ENCODE assay signal across 26 cellular contexts in genomic region chr21:44345495-44345894, GRCh38. TPM values are rescaled to one million over a fixed set of nuclear protein-coding genes. Genes with fewer than 3 reads are reported as not detected.
"Had no signal": no experiment of that assay in that cellular context is flagged by ENCODE, and none has a peak within 500 bp of the region (broad histone marks: within the 10 kb centered on the region; RNA-seq: fewer than 3 reads in every experiment).

No MANE protein-coding gene starts in this region.

- DNase-seq: activated B cell treated with CpG ODN at 0.5 μM for 24 hours; activated CD4-positive, alpha-beta T cell treated with anti-CD3 and anti-CD28 coated beads, Interleukin-2, amount 50 U/mL, for 1 hour; activated CD8-positive, alpha-beta memory T cell treated with anti-CD3 and anti-CD28 coated beads, Interleukin-2, amount 10 ng/mL, durations not matched to agents 7 days and 5 days; activated CD8-positive, alpha-beta T cell treated with anti-CD3 and anti-CD28 coated beads for 36 hours; activated naive CD4-positive, alpha-beta T cell; activated T-cell treated with anti-CD3 and anti-CD28 coated beads for 4 hours; activated T-cell treated with anti-CD3 and anti-CD28 coated beads, Interleukin-2, amount 50 U/mL, for 72 hours; anterior cingulate cortex; foreskin keratinocyte; heart right ventricle; kidney glomerular epithelial cell; naive B cell; nephron progenitor cell; pancreas; retina; stimulated activated CD4-positive, alpha-beta T cell treated with anti-CD3 and anti-CD28 coated beads, Interleukin-2, amount 100 ng/mL, for 48 hours; stimulated activated naive CD4-positive, alpha-beta T cell treated with Interleukin-2 at 50 U/mL for 16 hours had no signal

- H3K9me3 ChIP-seq: esophagus muscularis mucosa, heart right ventricle, left lung, lower lobe of right lung, pancreas, prostate gland, tibial nerve had no signal

- H3K36me3 ChIP-seq: esophagus muscularis mucosa, heart right ventricle, left lung, lower lobe of right lung, pancreas, prostate gland, tibial nerve had no signal

- ATAC-seq: activated CD8-positive, alpha-beta memory T cell treated with anti-CD3 and anti-CD28 coated beads, Interleukin-2, amount 10 ng/mL, durations not matched to agents 7 days and 5 days; activated CD8-positive, alpha-beta T cell treated with anti-CD3 and anti-CD28 coated beads for 36 hours; activated naive CD4-positive, alpha-beta T cell treated with anti-CD3 and anti-CD28 coated beads, Interleukin-2, amount 50 U/mL, for 72 hours; activated T-cell treated with anti-CD3 and anti-CD28 coated beads, Interleukin-2, amount 50 U/mL, for 72 hours; foreskin keratinocyte; left lung; lower lobe of right lung; pancreas had no signal

- H3K4me1 ChIP-seq: foreskin keratinocyte, pancreas had no signal

- H3K27me3 ChIP-seq: pancreas had no signal

- FAIRE-seq: bronchial epithelial cell, pancreas had no signal

- H3K4me3 ChIP-seq: esophagus muscularis mucosa, heart right ventricle, left lung, lower lobe of right lung, pancreas, prostate gland, tibial nerve had no signal

- H3K27ac ChIP-seq: esophagus muscularis mucosa, foreskin keratinocyte, heart right ventricle, left lung, lower lobe of right lung, pancreas, prostate gland, tibial nerve had no signal

RNA-seq across cellular contexts. Expression of gene AIRE, which starts 59.8 kb away (rescaled TPM):
- total RNA-seq: activated B cell treated with CpG ODN at 0.5 μM for 24 hours; activated CD8-positive, alpha-beta T cell treated with anti-CD3 and anti-CD28 coated beads for 36 hours; activated naive CD4-positive, alpha-beta T cell treated with anti-CD3 and anti-CD28 coated beads, Interleukin-2, amount 50 U/mL, for 72 hours; activated T-cell treated with anti-CD3 and anti-CD28 coated beads, Interleukin-2, amount 50 U/mL, for 72 hours; bronchial epithelial cell; esophagus muscularis mucosa; foreskin keratinocyte; lower lobe of right lung; mesenteric fat pad; pancreas; prostate gland; ureter had no signal
- polyA plus RNA-seq: foreskin keratinocyte had no signal
